11 cellular contexts compared by ENCODE assay signal in genomic region chr6:21264288-21264818, GRCh38.
DNase-seq lines count a peak whose midpoint lies in the region; ATAC-seq and TF ChIP-seq lines count a peak whose summit lies in the region.
"Had no signal": no experiment of that assay in that cellular context is flagged by ENCODE, and none has a peak within 500 bp of the region (broad histone marks: within the 10 kb centered on the region; RNA-seq: fewer than 3 reads in every experiment).

No MANE protein-coding gene starts in this region.

- no peak for TF ChIP-seq CTCF in SK-N-SH (IDR thresholded peaks at IDR 0.05)

- no peak for TF ChIP-seq EP300 in SK-N-SH (IDR thresholded peaks at IDR 0.05; ENCODE audit: borderline replicate concordance in 1 of 2, low read depth in 1 of 2, low read length in 1 of 2)

- no peak overlapping the region for H3K4me3 Mint-ChIP-seq in activated naive CD8-positive, alpha-beta T cell treated with anti-CD3 and anti-CD28 coated beads, Interleukin-2, amount 50 U/mL, for 24 hours
- H3K4me3 Mint-ChIP-seq in activated naive CD8-positive, alpha-beta T cell treated with anti-CD3 and anti-CD28 coated beads for 36 hours = no peak overlapping the region
- H3K4me3 Mint-ChIP-seq: brain had no signal

- no peaks in the 10 kb centered on the region for H3K9me2 ChIP-seq in SK-N-SH

- ATAC-seq in activated naive CD8-positive, alpha-beta T cell treated with anti-CD3 and anti-CD28 coated beads, Interleukin-2, amount 50 U/mL, for 24 hours = no peak
- ATAC-seq in HG03280 (IDR thresholded peaks at IDR 0.05; ENCODE audit: unreplicated experiment) = no peak
- ATAC-seq in HG03457 (IDR thresholded peaks at IDR 0.05; ENCODE audit: unreplicated experiment) = no peak
- ATAC-seq: left ventricle myocardium superior had no signal

- no peaks in the 10 kb centered on the region for H3K9me3 ChIP-seq in SK-N-SH

- H3K4me2 ChIP-seq in SK-N-SH = no peak overlapping the region

- H3K27ac ChIP-seq in SK-N-SH (ENCODE audit: low read depth in 2 of 2, low read length in 1 of 2) = no peak overlapping the region

- DNase-seq in activated naive CD8-positive, alpha-beta T cell treated with anti-CD3 and anti-CD28 coated beads, Interleukin-2, amount 50 U/mL, for 24 hours = no peak
- no peak for DNase-seq in activated naive CD8-positive, alpha-beta T cell treated with anti-CD3 and anti-CD28 coated beads for 36 hours
- peak; percentile 81 for DNase-seq in NCI-H1105 treated with DMSO at 0.1 percent for 48 hours (lab: John Stamatoyannopoulos, UW)
- peak; percentile 30 for DNase-seq in SK-N-SH
- peak; percentile 26 for DNase-seq in superior temporal gyrus (ENCODE audit: extremely low spot score)
- DNase-seq in D341Med (ENCODE audit: low spot score) = no peak
- DNase-seq: left ventricle myocardium superior, right cardiac atrium had no signal

- H3K4me1 Mint-ChIP-seq in activated naive CD8-positive, alpha-beta T cell treated with anti-CD3 and anti-CD28 coated beads, Interleukin-2, amount 50 U/mL, for 24 hours = peaks cover 24% of the 10 kb centered on the region
- H3K4me1 Mint-ChIP-seq in activated naive CD8-positive, alpha-beta T cell treated with anti-CD3 and anti-CD28 coated beads for 36 hours = peaks cover 8% of the 10 kb centered on the region

- H3K4me1 ChIP-seq in SK-N-SH (ENCODE audit: control insufficient read depth in 1 of 2, insufficient read depth in 2 of 2, low read depth in 1 of 2, low read length in 1 of 2) = peaks cover 0 to 7% of the 10 kb centered on the region in 2 experiments; a peak in 1 of 4 replicates

- POLR2A ChIA-PET in SK-N-SH (lab: Yijun Ruan, JAX) = no interaction called here

- H4K20me1 ChIP-seq in SK-N-SH (ENCODE audit: insufficient read depth) = no peaks in the 10 kb centered on the region

- no peaks in the 10 kb centered on the region for H3K27me3 ChIP-seq in SK-N-SH (ENCODE audit: insufficient read depth)

- H3K4me3 ChIP-seq in SK-N-SH (ENCODE audit: low read depth in 2 of 2, low read length in 1 of 2) = no peak overlapping the region

- no peaks in the 10 kb centered on the region for H3F3A ChIP-seq in SK-N-SH (replicated peaks; ENCODE audit: insufficient read depth)

- CTCF ChIA-PET in SK-N-SH (lab: Yijun Ruan, JAX) = interaction anchor here (1.0 to 1.3 kb wide), 2 partner anchors 17 to 66 kb away, joined by 3 read pairs; no protein-coding TSS in a partner anchor

- H3K9ac ChIP-seq in SK-N-SH = no peak overlapping the region

- no peak overlapping the region for H2AFZ ChIP-seq in SK-N-SH (ENCODE audit: low read depth)

- H3K9me3 Mint-ChIP-seq in activated naive CD8-positive, alpha-beta T cell treated with anti-CD3 and anti-CD28 coated beads, Interleukin-2, amount 50 U/mL, for 24 hours = peaks cover 12% of the 10 kb centered on the region
- peaks cover 4% of the 10 kb centered on the region for H3K9me3 Mint-ChIP-seq in activated naive CD8-positive, alpha-beta T cell treated with anti-CD3 and anti-CD28 coated beads for 36 hours

- H3K36me3 Mint-ChIP-seq in activated naive CD8-positive, alpha-beta T cell treated with anti-CD3 and anti-CD28 coated beads, Interleukin-2, amount 50 U/mL, for 24 hours (ENCODE audit: low read depth) = no peaks in the 10 kb centered on the region
- H3K36me3 Mint-ChIP-seq in activated naive CD8-positive, alpha-beta T cell treated with anti-CD3 and anti-CD28 coated beads for 36 hours = no peaks in the 10 kb centered on the region
- H3K36me3 Mint-ChIP-seq: brain had no signal

- H3K27ac Mint-ChIP-seq in activated naive CD8-positive, alpha-beta T cell treated with anti-CD3 and anti-CD28 coated beads, Interleukin-2, amount 50 U/mL, for 24 hours = peak overlapping the region; percentile 31
- H3K27ac Mint-ChIP-seq in activated naive CD8-positive, alpha-beta T cell treated with anti-CD3 and anti-CD28 coated beads for 36 hours = no peak overlapping the region

- WGBS in SK-N-SH (ENCODE audit: low lambda C conversion rate) = 81% methylated on average over 8 of the region's 8 CpGs

- no peaks in the 10 kb centered on the region for H3K79me2 ChIP-seq in SK-N-SH (ENCODE audit: insufficient read depth)

- H3K27me3 Mint-ChIP-seq in activated naive CD8-positive, alpha-beta T cell treated with anti-CD3 and anti-CD28 coated beads, Interleukin-2, amount 50 U/mL, for 24 hours = peaks cover 4% of the 10 kb centered on the region
- no peaks in the 10 kb centered on the region for H3K27me3 Mint-ChIP-seq in activated naive CD8-positive, alpha-beta T cell treated with anti-CD3 and anti-CD28 coated beads for 36 hours

- H3K36me3 ChIP-seq in SK-N-SH (replicated peaks in 1 of 2; ENCODE audit: control insufficient read depth in 1 of 2, insufficient read depth in 2 of 2, low read length in 1 of 2) = no peaks in the 10 kb centered on the region

- TF ChIP-seq RAD21 in SK-N-SH (IDR thresholded peaks at IDR 0.05; ENCODE audit: low read length) = no peak

TF ChIP-seq in SK-N-SH, 30 proteins besides CTCF, POLR2A, EP300 and RAD21:
- TF ChIP-seq FOXJ3 (CRISPR knock-in tag; IDR thresholded peaks at IDR 0.05) (no peak), NRF1 (IDR thresholded peaks at IDR 0.05; ENCODE audit: low read depth, low read length) (no peak), PBX3 (IDR thresholded peaks at IDR 0.05) (no peak), TCF12 (IDR thresholded peaks at IDR 0.05) (no peak), TAF1 (IDR thresholded peaks at IDR 0.05; ENCODE audit: borderline replicate concordance, low read depth, low read length) (no peak), GABPA (IDR thresholded peaks at IDR 0.05; ENCODE audit: low read depth) (no peak), YY1 (IDR thresholded peaks at IDR 0.05; ENCODE audit: low read depth) (no peak), RCOR1 (IDR thresholded peaks at IDR 0.05; ENCODE audit: low read length) (no peak), RXRA (IDR thresholded peaks at IDR 0.05; ENCODE audit: borderline replicate concordance, low read depth) (no peak), USF1 (IDR thresholded peaks at IDR 0.05; ENCODE audit: borderline replicate concordance, low read depth) (no peak), MXI1 (IDR thresholded peaks at IDR 0.05; ENCODE audit: low read depth, low read length) (no peak), RFX5 (IDR thresholded peaks at IDR 0.05; ENCODE audit: low read length) (no peak), SIN3A (IDR thresholded peaks at IDR 0.05; ENCODE audit: borderline replicate concordance, low read depth, low read length) (no peak), TEAD4 (IDR thresholded peaks at IDR 0.05; ENCODE audit: borderline replicate concordance, insufficient read depth) (no peak), CHD2 (IDR thresholded peaks at IDR 0.05; ENCODE audit: low read length, partially characterized antibody) (no peak), EZH2phosphoT487 (IDR thresholded peaks at IDR 0.05; ENCODE audit: borderline replicate concordance, low read depth) (no peak), ELF1 (IDR thresholded peaks at IDR 0.05) (no peak), GATA2 (CRISPR knock-in tag; IDR thresholded peaks at IDR 0.05) (no peak), ZBTB33 (IDR thresholded peaks at IDR 0.05; ENCODE audit: borderline replicate concordance, low read depth) (no peak), SMC3 (IDR thresholded peaks at IDR 0.05; ENCODE audit: low read depth, low read length) (no peak)

Comparison
In these comparisons a context has a peak if more than half of its experiments do, and no peak if none do; other contexts are left out.
1. DNase-seq: peak in NCI-H1105 treated with DMSO at 0.1 percent for 48 hours (single experiment), SK-N-SH (single experiment) and superior temporal gyrus (single experiment); none in activated naive CD8-positive, alpha-beta T cell treated with anti-CD3 and anti-CD28 coated beads, Interleukin-2, amount 50 U/mL, for 24 hours (single experiment), activated naive CD8-positive, alpha-beta T cell treated with anti-CD3 and anti-CD28 coated beads for 36 hours (single experiment) and D341Med (single experiment).